In the genomic region with DNA sequence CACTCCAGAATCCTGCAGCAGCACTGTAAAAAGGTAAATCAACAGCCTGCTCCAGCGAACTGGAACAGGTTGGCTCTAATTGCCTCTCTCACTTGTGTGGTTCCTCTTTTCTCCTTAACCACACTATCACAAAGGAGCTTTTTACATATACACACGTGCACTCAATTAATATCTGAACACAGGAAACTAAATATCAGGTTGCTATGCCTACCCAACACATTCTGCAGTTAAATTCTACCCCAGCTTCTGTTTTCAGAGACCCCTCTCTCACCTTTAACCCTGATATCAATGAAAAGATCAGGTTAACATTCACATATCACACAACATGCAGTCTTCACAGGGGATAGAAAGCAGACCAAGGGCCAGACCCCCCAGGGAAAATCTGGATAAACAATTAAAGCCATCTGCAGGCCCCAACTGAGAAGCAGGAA, we compare ENCODE assay signal across 11 cellular contexts. TPM values are rescaled to one million over a fixed set of nuclear protein-coding genes. Genes with fewer than 3 reads are reported as not detected.
DNase-seq lines count a peak whose midpoint lies in the region; ATAC-seq and TF ChIP-seq lines count a peak whose summit lies in the region.
"Had no signal": no experiment of that assay in that cellular context is flagged by ENCODE, and none has a peak within 500 bp of the region (broad histone marks: within the 10 kb centered on the region; RNA-seq: fewer than 3 reads in every experiment).

No MANE protein-coding gene starts in this region.

- no peak overlapping the region for H3K23ac ChIP-seq in mesenchymal stem cell (ENCODE audit: low read length in 2 of 2)

- H3K79me1 ChIP-seq in mesenchymal stem cell (replicated peaks; ENCODE audit: low read length, poor library complexity, severe bottlenecking), result peaks cover 11% of the 10 kb centered on the region

- in situ Hi-C loops in SK-MEL-5 (cut with HindIII; ENCODE audit: low pct_unique_long_range_greater_than_20kb, low sequenced_read_pairs), result no loop called here

- peak overlapping the region; percentile 1 for H3K9ac ChIP-seq in mesenchymal stem cell (ENCODE audit: low read length)

- H2BK5ac ChIP-seq in mesenchymal stem cell (ENCODE audit: low read depth, low read length, poor library complexity, severe bottlenecking), result no peak overlapping the region

- H3K79me2 ChIP-seq in DOHH2 (ENCODE audit: control insufficient read depth, low read length), result peaks cover 90% of the 10 kb centered on the region

- DNase-seq in NCI-H1105 (lab: John Stamatoyannopoulos, UW), result peak; percentile 37
- DNase-seq in SK-MEL-5 (ENCODE audit: low read depth, low spot score), result peak; percentile 31
- DNase-seq in mesenchymal stem cell, result no peak
- no peak for DNase-seq in psoas muscle
- no peak for DNase-seq in activated T-cell treated with anti-CD3 and anti-CD28 coated beads, Interleukin-2, amount 50 U/mL, for 1 hour
- DNase-seq: activated naive CD4-positive, alpha-beta T cell; effector memory CD4-positive, alpha-beta T cell; T-helper 9 cell had no signal

- peaks cover 84% of the 10 kb centered on the region for H3K4me1 ChIP-seq in DOHH2 (ENCODE audit: control insufficient read depth, low read length)
- no peaks in the 10 kb centered on the region for H3K4me1 ChIP-seq in mesenchymal stem cell (ENCODE audit: control insufficient read depth, insufficient read depth, low read depth, low read length)
- H3K4me1 ChIP-seq in psoas muscle, result peaks cover 44% of the 10 kb centered on the region

- H3K4me3 ChIP-seq in DOHH2 (ENCODE audit: low read length) (peak overlapping the region; percentile 66), mesenchymal stem cell (ENCODE audit: insufficient read depth in 1 of 2, low read depth in 1 of 2, low read length in 2 of 2) (no peak overlapping the region), psoas muscle (no peak overlapping the region)

- H3K4me2 ChIP-seq in DOHH2 (ENCODE audit: low read length) (peak overlapping the region; percentile 91), mesenchymal stem cell (ENCODE audit: low read length, poor library complexity, severe bottlenecking) (peak overlapping the region; percentile 42)

- H4K20me1 ChIP-seq in DOHH2 (ENCODE audit: control insufficient read depth, insufficient read depth, low read depth, low read length), result no peaks in the 10 kb centered on the region

- H2BK15ac ChIP-seq in mesenchymal stem cell (ENCODE audit: low read depth, poor library complexity, severe bottlenecking), result no peak overlapping the region

- peak overlapping the region in 1 of 2 experiments; percentile 14 for H3K18ac ChIP-seq in mesenchymal stem cell (ENCODE audit: low read depth in 1 of 2, low read length in 2 of 2)

- H2BK12ac ChIP-seq in mesenchymal stem cell (ENCODE audit: low read length in 2 of 2), result no peak overlapping the region

- H3K27me3 ChIP-seq in DOHH2 (ENCODE audit: control insufficient read depth, low read length), result no peaks in the 10 kb centered on the region
- H3K27me3 ChIP-seq in mesenchymal stem cell (ENCODE audit: control insufficient read depth in 1 of 2, insufficient read depth in 1 of 2, low read length in 2 of 2), result no peaks in the 10 kb centered on the region
- no peaks in the 10 kb centered on the region for H3K27me3 ChIP-seq in psoas muscle (ENCODE audit: insufficient read depth in 3 of 3, low read length in 2 of 3)

- H3K27ac ChIP-seq in DOHH2 (ENCODE audit: low read depth, low read length), result peak overlapping the region; percentile 98
- H3K27ac ChIP-seq in mesenchymal stem cell (ENCODE audit: low read length, poor library complexity, severe bottlenecking), result no peak overlapping the region
- H3K27ac ChIP-seq in psoas muscle, result no peak overlapping the region

- H3K36me3 ChIP-seq in DOHH2 (ENCODE audit: control insufficient read depth, low read length) (peaks cover 36% of the 10 kb centered on the region), mesenchymal stem cell (ENCODE audit: control insufficient read depth in 1 of 2, insufficient read depth in 2 of 2, low read depth in 1 of 2, low read length in 2 of 2) (no peaks in the 10 kb centered on the region), psoas muscle (ENCODE audit: insufficient read depth in 1 of 2, low read depth in 1 of 2) (no peaks in the 10 kb centered on the region)

- no peak overlapping the region for H2AFZ ChIP-seq in mesenchymal stem cell (ENCODE audit: low read depth, low read length)

- H2AK5ac ChIP-seq in mesenchymal stem cell (ENCODE audit: low read length, severe bottlenecking), result no peak overlapping the region

- H3K9me3 ChIP-seq in DOHH2 (ENCODE audit: control insufficient read depth, insufficient read depth, low read length) (no peaks in the 10 kb centered on the region), mesenchymal stem cell (ENCODE audit: control insufficient read depth, low read length) (no peaks in the 10 kb centered on the region), psoas muscle (no peaks in the 10 kb centered on the region)

- peaks cover 28% of the 10 kb centered on the region for H3F3A ChIP-seq in DOHH2 (ENCODE audit: control insufficient read depth, insufficient read depth)

- WGBS in mesenchymal stem cell, result 54% methylated on average over 2 of the region's 2 CpGs
- 55 to 63% (median 57%) methylated on average over 2 of the region's 2 CpGs for WGBS in psoas muscle, 3 donors

- no peak overlapping the region for H4K91ac ChIP-seq in mesenchymal stem cell (ENCODE audit: low read length)

- TF ChIP-seq CTCF in DOHH2 (IDR thresholded peaks at IDR 0.05; ENCODE audit: low read depth, low read length, poor library complexity, severe bottlenecking) (no peak), psoas muscle (IDR thresholded peaks at IDR 0.05) (no peak)

- no peak overlapping the region for H4K8ac ChIP-seq in mesenchymal stem cell (ENCODE audit: low read length)

- H3K4ac ChIP-seq in mesenchymal stem cell (ENCODE audit: low read depth in 1 of 2, low read length in 2 of 2), result no peak overlapping the region

- intact Hi-C loops in psoas muscle (cut with DNase I), result no loop called here

- H3K9me2 ChIP-seq in DOHH2 (replicated peaks; ENCODE audit: control insufficient read depth, low read length), result no peaks in the 10 kb centered on the region

- no peak overlapping the region for H2BK120ac ChIP-seq in mesenchymal stem cell (ENCODE audit: low read depth, low read length)

- no peak overlapping the region for H3K14ac ChIP-seq in mesenchymal stem cell (ENCODE audit: low read length in 2 of 2)

- ATAC-seq in GM18861 (IDR thresholded peaks at IDR 0.05; ENCODE audit: unreplicated experiment), result no peak
- no peak for ATAC-seq in HG02970 (IDR thresholded peaks at IDR 0.05; ENCODE audit: low FRiP score, unreplicated experiment)
- ATAC-seq in psoas muscle, result no peak

RNA-seq across cellular contexts. Expression of a gene that starts 10.9 kb away (rescaled TPM):
- 53.6 and 57.0 TPM in 2 replicates for total RNA-seq in SK-MEL-5 (2014; rRNA removed; shearing (Covaris generic))
- polyA plus RNA-seq in SK-MEL-5 (2015; cell fraction: cytosol; rRNA removed), result 55.4 and 63.8 TPM in 2 replicates
- polyA plus RNA-seq in SK-MEL-5 (2015; cell fraction: nucleus; rRNA removed), result 63.8 and 71.1 TPM in 2 replicates
- 115 TPM for polyA plus RNA-seq in mesenchymal stem cell (2013, experiment 1 of 2)
- polyA plus RNA-seq in mesenchymal stem cell (2013, experiment 2 of 2), result 114 TPM
- 10 to 100 TPM; 28.4 to 50.4 (median 36.8) TPM for total RNA-seq in psoas muscle
- polyA plus RNA-seq in psoas muscle, result 10 to 100 TPM in 2 of 3 donors, 1 to 10 TPM in 1; 7.7 to 20.5 (median 10.4) TPM

Comparison
In these comparisons a context has a peak if more than half of its experiments do, and no peak if none do; other contexts are left out.
1. DNase-seq: peak in NCI-H1105 (single experiment) and SK-MEL-5 (single experiment); none in mesenchymal stem cell (single experiment), psoas muscle (0 of 2) and activated T-cell treated with anti-CD3 and anti-CD28 coated beads, Interleukin-2, amount 50 U/mL, for 1 hour (single experiment).